In the genomic region with DNA sequence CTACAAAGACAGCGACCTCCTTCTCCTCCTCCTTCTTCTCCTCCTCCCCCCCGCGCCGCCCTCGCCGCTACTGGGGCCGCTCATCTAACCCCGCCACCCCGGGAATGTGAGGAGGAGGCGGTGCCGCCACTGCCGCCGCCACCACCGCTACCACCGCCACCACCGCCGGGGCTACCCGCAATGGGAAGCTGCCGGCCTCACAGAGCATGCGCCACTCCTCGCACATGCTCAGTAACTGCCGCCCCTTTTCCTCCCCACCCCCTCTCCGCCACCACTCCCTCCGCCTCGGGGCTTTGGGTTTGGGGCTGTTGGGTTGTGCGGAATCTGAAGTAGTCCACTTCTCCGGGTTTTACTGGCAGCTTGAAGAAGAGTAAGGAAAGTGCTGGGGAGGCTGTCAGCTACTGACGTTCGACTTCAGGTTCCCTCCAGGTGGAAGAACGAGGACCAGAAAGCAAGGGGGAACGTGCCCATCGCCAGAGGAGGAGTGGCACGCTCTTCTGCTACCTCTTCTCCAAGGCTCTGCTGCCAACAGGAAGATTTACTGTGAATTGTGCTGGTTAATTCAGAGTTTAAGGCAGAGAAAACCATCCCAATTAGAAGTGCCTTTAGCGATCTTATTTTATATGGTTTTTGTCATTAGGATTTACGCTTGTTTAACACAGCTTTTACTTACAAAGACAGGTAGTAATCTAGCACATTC, we compare ENCODE assay signal across 1 cellular context.
TF ChIP-seq lines count a peak whose summit lies in the region.

A gene with protein sequence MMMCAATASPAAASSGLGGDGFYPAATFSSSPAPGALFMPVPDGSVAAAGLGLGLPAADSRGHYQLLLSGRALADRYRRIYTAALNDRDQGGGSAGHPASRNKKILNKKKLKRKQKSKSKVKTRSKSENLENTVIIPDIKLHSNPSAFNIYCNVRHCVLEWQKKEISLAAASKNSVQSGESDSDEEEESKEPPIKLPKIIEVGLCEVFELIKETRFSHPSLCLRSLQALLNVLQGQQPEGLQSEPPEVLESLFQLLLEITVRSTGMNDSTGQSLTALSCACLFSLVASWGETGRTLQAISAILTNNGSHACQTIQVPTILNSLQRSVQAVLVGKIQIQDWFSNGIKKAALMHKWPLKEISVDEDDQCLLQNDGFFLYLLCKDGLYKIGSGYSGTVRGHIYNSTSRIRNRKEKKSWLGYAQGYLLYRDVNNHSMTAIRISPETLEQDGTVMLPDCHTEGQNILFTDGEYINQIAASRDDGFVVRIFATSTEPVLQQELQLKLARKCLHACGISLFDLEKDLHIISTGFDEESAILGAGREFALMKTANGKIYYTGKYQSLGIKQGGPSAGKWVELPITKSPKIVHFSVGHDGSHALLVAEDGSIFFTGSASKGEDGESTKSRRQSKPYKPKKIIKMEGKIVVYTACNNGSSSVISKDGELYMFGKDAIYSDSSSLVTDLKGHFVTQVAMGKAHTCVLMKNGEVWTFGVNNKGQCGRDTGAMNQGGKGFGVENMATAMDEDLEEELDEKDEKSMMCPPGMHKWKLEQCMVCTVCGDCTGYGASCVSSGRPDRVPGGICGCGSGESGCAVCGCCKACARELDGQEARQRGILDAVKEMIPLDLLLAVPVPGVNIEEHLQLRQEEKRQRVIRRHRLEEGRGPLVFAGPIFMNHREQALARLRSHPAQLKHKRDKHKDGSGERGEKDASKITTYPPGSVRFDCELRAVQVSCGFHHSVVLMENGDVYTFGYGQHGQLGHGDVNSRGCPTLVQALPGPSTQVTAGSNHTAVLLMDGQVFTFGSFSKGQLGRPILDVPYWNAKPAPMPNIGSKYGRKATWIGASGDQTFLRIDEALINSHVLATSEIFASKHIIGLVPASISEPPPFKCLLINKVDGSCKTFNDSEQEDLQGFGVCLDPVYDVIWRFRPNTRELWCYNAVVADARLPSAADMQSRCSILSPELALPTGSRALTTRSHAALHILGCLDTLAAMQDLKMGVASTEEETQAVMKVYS (N-terminal part only) (minus strand): TSS at position 190 of the 700 bp plus-strand sequence. CDS start 319 bp downstream, outside the sequence.

TF ChIP-seq in HepG2, 621 proteins besides CTCF, POLR2A, EP300 and RAD21 (continued from another document and continues in another):
- TF ChIP-seq, protein P1, sequence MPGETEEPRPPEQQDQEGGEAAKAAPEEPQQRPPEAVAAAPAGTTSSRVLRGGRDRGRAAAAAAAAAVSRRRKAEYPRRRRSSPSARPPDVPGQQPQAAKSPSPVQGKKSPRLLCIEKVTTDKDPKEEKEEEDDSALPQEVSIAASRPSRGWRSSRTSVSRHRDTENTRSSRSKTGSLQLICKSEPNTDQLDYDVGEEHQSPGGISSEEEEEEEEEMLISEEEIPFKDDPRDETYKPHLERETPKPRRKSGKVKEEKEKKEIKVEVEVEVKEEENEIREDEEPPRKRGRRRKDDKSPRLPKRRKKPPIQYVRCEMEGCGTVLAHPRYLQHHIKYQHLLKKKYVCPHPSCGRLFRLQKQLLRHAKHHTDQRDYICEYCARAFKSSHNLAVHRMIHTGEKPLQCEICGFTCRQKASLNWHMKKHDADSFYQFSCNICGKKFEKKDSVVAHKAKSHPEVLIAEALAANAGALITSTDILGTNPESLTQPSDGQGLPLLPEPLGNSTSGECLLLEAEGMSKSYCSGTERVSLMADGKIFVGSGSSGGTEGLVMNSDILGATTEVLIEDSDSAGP (CRISPR knock-in tag; IDR thresholded peaks at IDR 0.05; ENCODE audit: borderline replicate concordance): peak; percentile 41; the same call in 1 of the 2 replicates
- TF ChIP-seq KLF12 (CRISPR knock-in tag; IDR thresholded peaks at IDR 0.05; ENCODE audit: borderline replicate concordance): peak; percentile 19; the same call in 1 of the 2 replicates
- TF ChIP-seq DR1 (CRISPR knock-in tag; IDR thresholded peaks at IDR 0.05): no peak
- TF ChIP-seq MAZ (IDR thresholded peaks at IDR 0.05; ENCODE audit: borderline replicate concordance, low read depth, low read length): peak; percentile 96
- 0 out of 2 replicates have a peak, but pooled peaks have one; percentile 56 for TF ChIP-seq MAZ (CRISPR knock-in tag; IDR thresholded peaks at IDR 0.05; ENCODE audit: low read depth)
- TF ChIP-seq, protein P2, sequence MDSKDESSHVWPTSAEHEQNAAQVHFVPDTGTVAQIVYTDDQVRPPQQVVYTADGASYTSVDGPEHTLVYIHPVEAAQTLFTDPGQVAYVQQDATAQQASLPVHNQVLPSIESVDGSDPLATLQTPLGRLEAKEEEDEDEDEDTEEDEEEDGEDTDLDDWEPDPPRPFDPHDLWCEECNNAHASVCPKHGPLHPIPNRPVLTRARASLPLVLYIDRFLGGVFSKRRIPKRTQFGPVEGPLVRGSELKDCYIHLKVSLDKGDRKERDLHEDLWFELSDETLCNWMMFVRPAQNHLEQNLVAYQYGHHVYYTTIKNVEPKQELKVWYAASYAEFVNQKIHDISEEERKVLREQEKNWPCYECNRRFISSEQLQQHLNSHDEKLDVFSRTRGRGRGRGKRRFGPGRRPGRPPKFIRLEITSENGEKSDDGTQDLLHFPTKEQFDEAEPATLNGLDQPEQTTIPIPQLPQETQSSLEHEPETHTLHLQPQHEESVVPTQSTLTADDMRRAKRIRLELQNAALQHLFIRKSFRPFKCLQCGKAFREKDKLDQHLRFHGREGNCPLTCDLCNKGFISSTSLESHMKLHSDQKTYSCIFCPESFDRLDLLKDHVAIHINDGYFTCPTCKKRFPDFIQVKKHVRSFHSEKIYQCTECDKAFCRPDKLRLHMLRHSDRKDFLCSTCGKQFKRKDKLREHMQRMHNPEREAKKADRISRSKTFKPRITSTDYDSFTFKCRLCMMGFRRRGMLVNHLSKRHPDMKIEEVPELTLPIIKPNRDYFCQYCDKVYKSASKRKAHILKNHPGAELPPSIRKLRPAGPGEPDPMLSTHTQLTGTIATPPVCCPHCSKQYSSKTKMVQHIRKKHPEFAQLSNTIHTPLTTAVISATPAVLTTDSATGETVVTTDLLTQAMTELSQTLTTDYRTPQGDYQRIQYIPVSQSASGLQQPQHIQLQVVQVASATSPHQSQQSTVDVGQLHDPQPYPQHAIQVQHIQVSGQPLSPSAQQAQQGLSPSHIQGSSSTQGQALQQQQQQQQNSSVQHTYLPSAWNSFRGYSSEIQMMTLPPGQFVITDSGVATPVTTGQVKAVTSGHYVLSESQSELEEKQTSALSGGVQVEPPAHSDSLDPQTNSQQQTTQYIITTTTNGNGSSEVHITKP (CRISPR knock-in tag; IDR thresholded peaks at IDR 0.05; ENCODE audit: low read depth): peak; percentile 80
- no peak for TF ChIP-seq KAT2B (IDR thresholded peaks at IDR 0.05; ENCODE audit: borderline replicate concordance, low read depth, low read length)
- TF ChIP-seq, protein P3, sequence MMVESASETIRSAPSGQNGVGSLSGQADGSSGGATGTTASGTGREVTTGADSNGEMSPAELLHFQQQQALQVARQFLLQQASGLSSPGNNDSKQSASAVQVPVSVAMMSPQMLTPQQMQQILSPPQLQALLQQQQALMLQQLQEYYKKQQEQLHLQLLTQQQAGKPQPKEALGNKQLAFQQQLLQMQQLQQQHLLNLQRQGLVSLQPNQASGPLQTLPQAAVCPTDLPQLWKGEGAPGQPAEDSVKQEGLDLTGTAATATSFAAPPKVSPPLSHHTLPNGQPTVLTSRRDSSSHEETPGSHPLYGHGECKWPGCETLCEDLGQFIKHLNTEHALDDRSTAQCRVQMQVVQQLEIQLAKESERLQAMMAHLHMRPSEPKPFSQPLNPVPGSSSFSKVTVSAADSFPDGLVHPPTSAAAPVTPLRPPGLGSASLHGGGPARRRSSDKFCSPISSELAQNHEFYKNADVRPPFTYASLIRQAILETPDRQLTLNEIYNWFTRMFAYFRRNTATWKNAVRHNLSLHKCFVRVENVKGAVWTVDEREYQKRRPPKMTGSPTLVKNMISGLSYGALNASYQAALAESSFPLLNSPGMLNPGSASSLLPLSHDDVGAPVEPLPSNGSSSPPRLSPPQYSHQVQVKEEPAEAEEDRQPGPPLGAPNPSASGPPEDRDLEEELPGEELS (CRISPR knock-in tag; IDR thresholded peaks at IDR 0.05): peak; percentile 67; the same call in 1 of the 2 replicates
- peak; percentile 78 for TF ChIP-seq ZNF614 (CRISPR knock-in tag; IDR thresholded peaks at IDR 0.05; ENCODE audit: borderline replicate concordance)
- TF ChIP-seq ZMYM4 (CRISPR knock-in tag; IDR thresholded peaks at IDR 0.05): peak; percentile 83
- TF ChIP-seq DNMT1 (CRISPR knock-in tag; IDR thresholded peaks at IDR 0.05): peak; percentile 30; the same call in 1 of the 2 replicates
- TF ChIP-seq SRY (CRISPR knock-in tag; IDR thresholded peaks at IDR 0.05): no peak
- TF ChIP-seq HCFC1 (IDR thresholded peaks at IDR 0.05; ENCODE audit: low read depth, low read length): peak; percentile 15; the same call in 1 of the 2 replicates
- TF ChIP-seq ZNF501 (CRISPR knock-in tag; IDR thresholded peaks at IDR 0.05): peak; percentile 75
- TF ChIP-seq YEATS4 (CRISPR knock-in tag; IDR thresholded peaks at IDR 0.05; ENCODE audit: borderline replicate concordance): peak; percentile 55; the same call in 1 of the 2 replicates
- TF ChIP-seq ZNF234 (CRISPR knock-in tag; conservative IDR thresholded peaks at IDR 0.05): peak; percentile 61
- no peak for TF ChIP-seq ATF7 (IDR thresholded peaks at IDR 0.05)
- 0 out of 2 replicates have a peak, but pooled peaks have one; percentile 37 for TF ChIP-seq ATF7 (CRISPR knock-in tag; IDR thresholded peaks at IDR 0.05)
- peak; percentile 85 for TF ChIP-seq KMT2B (CRISPR knock-in tag; IDR thresholded peaks at IDR 0.05)
- TF ChIP-seq ZNF432 (CRISPR knock-in tag; IDR thresholded peaks at IDR 0.05; ENCODE audit: borderline replicate concordance): no peak
- no peak for TF ChIP-seq ZNF780A (CRISPR knock-in tag; IDR thresholded peaks at IDR 0.05)
- no peak for TF ChIP-seq SYNCRIP (IDR thresholded peaks at IDR 0.05; ENCODE audit: insufficient read depth, low read depth, low read length)
- TF ChIP-seq YY1 (IDR thresholded peaks at IDR 0.05; ENCODE audit: insufficient read depth, insufficient replicate concordance, low read depth, low read length): peak; percentile 60
- TF ChIP-seq, protein P4, sequence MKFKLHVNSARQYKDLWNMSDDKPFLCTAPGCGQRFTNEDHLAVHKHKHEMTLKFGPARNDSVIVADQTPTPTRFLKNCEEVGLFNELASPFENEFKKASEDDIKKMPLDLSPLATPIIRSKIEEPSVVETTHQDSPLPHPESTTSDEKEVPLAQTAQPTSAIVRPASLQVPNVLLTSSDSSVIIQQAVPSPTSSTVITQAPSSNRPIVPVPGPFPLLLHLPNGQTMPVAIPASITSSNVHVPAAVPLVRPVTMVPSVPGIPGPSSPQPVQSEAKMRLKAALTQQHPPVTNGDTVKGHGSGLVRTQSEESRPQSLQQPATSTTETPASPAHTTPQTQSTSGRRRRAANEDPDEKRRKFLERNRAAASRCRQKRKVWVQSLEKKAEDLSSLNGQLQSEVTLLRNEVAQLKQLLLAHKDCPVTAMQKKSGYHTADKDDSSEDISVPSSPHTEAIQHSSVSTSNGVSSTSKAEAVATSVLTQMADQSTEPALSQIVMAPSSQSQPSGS (CRISPR knock-in tag; IDR thresholded peaks at IDR 0.05): peak; percentile 82; the same call in 1 of the 2 replicates
- no peak; the same call in 1 of the 2 replicates for TF ChIP-seq JDP2 (CRISPR knock-in tag; IDR thresholded peaks at IDR 0.05; ENCODE audit: borderline replicate concordance)
- TF ChIP-seq PRMT3 (CRISPR knock-in tag; IDR thresholded peaks at IDR 0.05; ENCODE audit: borderline replicate concordance, low read depth): no peak
- TF ChIP-seq ZNF652 (CRISPR knock-in tag; IDR thresholded peaks at IDR 0.05; ENCODE audit: borderline replicate concordance, low read depth): peak; percentile 72; the same call in 1 of the 2 replicates
- no peak for TF ChIP-seq ZNF615 (CRISPR knock-in tag; IDR thresholded peaks at IDR 0.05; ENCODE audit: borderline replicate concordance)
- TF ChIP-seq, protein P5, sequence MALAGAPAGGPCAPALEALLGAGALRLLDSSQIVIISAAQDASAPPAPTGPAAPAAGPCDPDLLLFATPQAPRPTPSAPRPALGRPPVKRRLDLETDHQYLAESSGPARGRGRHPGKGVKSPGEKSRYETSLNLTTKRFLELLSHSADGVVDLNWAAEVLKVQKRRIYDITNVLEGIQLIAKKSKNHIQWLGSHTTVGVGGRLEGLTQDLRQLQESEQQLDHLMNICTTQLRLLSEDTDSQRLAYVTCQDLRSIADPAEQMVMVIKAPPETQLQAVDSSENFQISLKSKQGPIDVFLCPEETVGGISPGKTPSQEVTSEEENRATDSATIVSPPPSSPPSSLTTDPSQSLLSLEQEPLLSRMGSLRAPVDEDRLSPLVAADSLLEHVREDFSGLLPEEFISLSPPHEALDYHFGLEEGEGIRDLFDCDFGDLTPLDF (CRISPR knock-in tag; IDR thresholded peaks at IDR 0.05): no peak
- TF ChIP-seq MTF1 (CRISPR knock-in tag; IDR thresholded peaks at IDR 0.05): no peak
- TF ChIP-seq, protein P6, sequence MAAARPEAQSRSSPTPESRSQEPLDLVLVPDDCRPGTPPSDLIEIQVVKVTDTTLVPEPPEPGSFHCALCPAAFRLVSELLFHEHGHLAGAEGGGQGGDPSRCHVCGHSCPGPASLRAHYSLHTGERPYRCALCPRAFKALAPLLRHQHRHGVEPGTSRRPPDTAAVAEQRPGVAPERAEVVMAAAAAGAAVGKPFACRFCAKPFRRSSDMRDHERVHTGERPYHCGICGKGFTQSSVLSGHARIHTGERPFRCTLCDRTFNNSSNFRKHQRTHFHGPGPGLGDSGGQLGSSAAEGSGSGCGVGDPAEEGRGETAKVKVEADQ (CRISPR knock-in tag; IDR thresholded peaks at IDR 0.05; ENCODE audit: borderline replicate concordance): no peak
- peak; percentile 70; the same call in 1 of the 2 replicates for TF ChIP-seq HMG20B (CRISPR knock-in tag; conservative IDR thresholded peaks at IDR 0.05)
- 0 out of 2 replicates have a peak, but pooled peaks have one; percentile 50 for TF ChIP-seq SATB2 (CRISPR knock-in tag; IDR thresholded peaks at IDR 0.05)
- TF ChIP-seq NKX3-1 (CRISPR knock-in tag; IDR thresholded peaks at IDR 0.05): 0 out of 2 replicates have a peak, but pooled peaks have one; percentile 22
- peak; percentile 34; the same call in 1 of the 2 replicates for TF ChIP-seq BHLHE40 (IDR thresholded peaks at IDR 0.05; ENCODE audit: low read length)
- no peak for TF ChIP-seq SNAI1 (CRISPR knock-in tag; IDR thresholded peaks at IDR 0.05; ENCODE audit: borderline replicate concordance)
- TF ChIP-seq, protein P7, sequence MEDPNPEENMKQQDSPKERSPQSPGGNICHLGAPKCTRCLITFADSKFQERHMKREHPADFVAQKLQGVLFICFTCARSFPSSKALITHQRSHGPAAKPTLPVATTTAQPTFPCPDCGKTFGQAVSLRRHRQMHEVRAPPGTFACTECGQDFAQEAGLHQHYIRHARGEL (CRISPR knock-in tag; IDR thresholded peaks at IDR 0.05): no peak
